ENCODE assay signal across 36 cellular contexts in genomic region chr2:200752835-200753234, GRCh38.
"Had no signal": no experiment of that assay in that cellular context is flagged by ENCODE, and none has a peak within 500 bp of the region (broad histone marks: within the 10 kb centered on the region; RNA-seq: fewer than 3 reads in every experiment).

No MANE protein-coding gene starts in this region.

- DNase-seq: Karpas-422, Kasumi-1, MG63, MM.1S, MV-4-11, NCI-H1048, NCI-H1092, NCI-H1092 treated with DMSO at 0.1 percent for 48 hours, NCI-H1105, NCI-H1105 treated with DMSO at 0.1 percent for 48 hours, NCI-H1417, NCI-H1417 treated with DMSO at 0.1 percent for 48 hours, NCI-H1436, NCI-H1436 treated with DMSO at 0.1 percent for 48 hours, NCI-H146, NCI-H1694, NCI-H1694 treated with DMSO at 0.1 percent for 48 hours, NCI-H187, NCI-H187 treated with DMSO at 0.1 percent for 48 hours, NCI-H1930, NCI-H2029, NCI-H2029 treated with DMSO at 0.1 percent for 48 hours, NCI-H2081, NCI-H2081 treated with DMSO at 0.1 percent for 48 hours, NCI-H2107, NCI-H2171, NCI-H2171 treated with DMSO at 0.1 percent for 48 hours, NCI-H2227 treated with DMSO at 0.1 percent for 48 hours, NCI-H226, NCI-H345, NCI-H446, NCI-H446 treated with DMSO at 0.1 percent for 48 hours, NCI-H510A, NCI-H510A treated with DMSO at 0.1 percent for 48 hours, NCI-H524, NCI-H524 treated with DMSO at 0.1 percent for 48 hours had no signal

- H3K4me3 ChIP-seq: MG63 had no signal

- H3K9me3 ChIP-seq: MG63 had no signal

- H3K27me3 ChIP-seq: MG63 had no signal

- H3K36me3 ChIP-seq: MG63 had no signal
